In the genomic region with DNA sequence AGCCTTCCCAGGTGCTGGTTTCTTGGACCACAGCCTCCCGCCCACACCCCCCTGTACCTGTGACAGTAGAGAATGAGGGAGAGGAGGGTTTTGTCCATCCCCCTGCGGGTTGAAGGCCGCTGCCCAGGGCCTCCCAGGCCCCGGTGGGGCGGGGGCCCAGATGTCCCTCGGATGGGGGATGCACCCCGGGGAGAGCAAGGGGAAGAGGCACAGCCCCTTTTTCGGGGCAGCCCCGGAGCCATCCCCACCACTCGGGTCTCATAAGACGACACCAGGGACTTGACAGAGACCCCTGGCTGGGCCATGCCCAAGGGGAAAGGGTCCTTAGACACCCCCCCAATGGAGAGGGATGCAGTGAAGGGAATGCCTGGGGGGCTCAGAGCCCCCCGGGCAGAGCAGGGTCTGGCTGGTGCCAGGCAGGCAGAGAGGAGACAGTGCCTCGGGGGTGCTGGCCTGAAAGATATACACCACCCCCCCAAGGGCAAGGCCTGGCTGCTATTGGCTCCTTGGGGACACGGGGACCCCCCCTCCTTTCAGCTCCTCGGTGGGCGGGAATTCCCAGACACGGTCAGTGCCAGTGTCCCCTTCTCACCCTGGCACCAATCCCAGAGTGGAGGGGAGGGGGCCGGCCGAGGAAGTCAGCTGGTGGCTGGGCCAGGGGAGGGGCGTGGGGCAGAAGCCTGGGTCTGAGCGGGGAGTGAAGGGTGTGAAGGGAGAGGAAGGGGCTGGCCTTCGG, we compare ENCODE assay signal across 14 cellular contexts. TPM values are rescaled to one million over a fixed set of nuclear protein-coding genes. Genes with fewer than 3 reads are reported as not detected.
DNase-seq lines count a peak whose midpoint lies in the region; ATAC-seq and TF ChIP-seq lines count a peak whose summit lies in the region.
"Had no signal": no experiment of that assay in that cellular context is flagged by ENCODE, and none has a peak within 500 bp of the region (broad histone marks: within the 10 kb centered on the region; RNA-seq: fewer than 3 reads in every experiment).

No MANE protein-coding gene starts in this region.

- peak overlapping the region in 10 of 11 experiments; percentile 10 to 68 (median 48); a peak in 17 of 22 replicates for H3K9ac ChIP-seq in BLaER1 treated with 17β-estradiol and CSF1 and Interleukin-3, amounts not matched to agents 10 nM and 100 nM

- no TSS peak for BruUV-seq in Calu3 (replicated peaks; lab: Mats Ljungman, UMichigan)

- no peaks in the 10 kb centered on the region for H3K27me3 ChIP-seq in BLaER1 treated with 17β-estradiol and CSF1 and Interleukin-3, amounts not matched to agents 10 nM and 100 nM
- H3K27me3 ChIP-seq in esophagus muscularis mucosa = no peaks in the 10 kb centered on the region
- no peaks in the 10 kb centered on the region for H3K27me3 ChIP-seq in prostate gland (replicated peaks; ENCODE audit: insufficient read depth)
- no peaks in the 10 kb centered on the region for H3K27me3 ChIP-seq in left lung
- H3K27me3 ChIP-seq: gastrocnemius medialis had no signal

- H3K4me3 Mint-ChIP-seq in HFFc6 = no peak overlapping the region
- no peak overlapping the region for H3K4me3 Mint-ChIP-seq in Calu3 (ENCODE audit: low read depth, unreplicated experiment)

- CTCF ChIA-PET in RWPE1 (lab: Yijun Ruan, JAX) (interaction anchor here (0.6 to 1.3 kb wide), 3 partner anchors 12 to 92 kb away, joined by 3 to 8 read pairs (median 3); no protein-coding TSS in a partner anchor), Calu3 (lab: Charles Lee) (interaction anchor here (2.3 kb wide), 1 partner anchor 92 kb away, joined by 10 read pairs; no protein-coding TSS in a partner anchor)

- POLR2A ChIA-PET in RWPE1 (lab: Yijun Ruan, JAX; ENCODE audit: low non-redundant PET) = no interaction called here

- H3K4me1 ChIP-seq in BLaER1 treated with 17β-estradiol and CSF1 and Interleukin-3, amounts not matched to agents 10 nM and 100 nM = peaks cover 64 to 93% (median 76%) of the 10 kb centered on the region in 10 experiments
- peaks cover 36 to 76% (median 67%) of the 10 kb centered on the region in 4 donors for H3K4me1 ChIP-seq in esophagus muscularis mucosa
- H3K4me1 ChIP-seq in prostate gland (replicated peaks) = peaks cover 15% of the 10 kb centered on the region
- peaks cover 1 to 37% of the 10 kb centered on the region in 2 donors for H3K4me1 ChIP-seq in left lung

- H3K36me3 Mint-ChIP-seq in HFFc6 (ENCODE audit: low read depth) (peaks cover 17% of the 10 kb centered on the region; the same call in 1 of the 2 replicates), Calu3 (ENCODE audit: insufficient read depth, unreplicated experiment) (peaks cover 13% of the 10 kb centered on the region)

- 87% methylated on average over 8 of the region's 22 CpGs for WGBS in esophagus muscularis mucosa
- WGBS in prostate gland = 48% methylated on average over 22 of the region's 22 CpGs

- TF ChIP-seq POLR2A in esophagus muscularis mucosa (IDR thresholded peaks at IDR 0.05; ENCODE audit: low read depth) (no peak), prostate gland (IDR thresholded peaks at IDR 0.05) (no peak)

- no peak for TF ChIP-seq EP300 in esophagus muscularis mucosa (IDR thresholded peaks at IDR 0.05)

- H3K9me3 ChIP-seq in BLaER1 treated with 17β-estradiol and CSF1 and Interleukin-3, amounts not matched to agents 10 nM and 100 nM (replicated peaks in 1 of 11) = no peaks in the 10 kb centered on the region
- no peaks in the 10 kb centered on the region for H3K9me3 ChIP-seq in esophagus muscularis mucosa
- H3K9me3 ChIP-seq in prostate gland = no peaks in the 10 kb centered on the region
- H3K9me3 ChIP-seq in left lung = no peaks in the 10 kb centered on the region
- H3K9me3 ChIP-seq: gastrocnemius medialis had no signal

- peaks cover 1% of the 10 kb centered on the region; the same call in 1 of the 2 replicates for H3K27me3 Mint-ChIP-seq in HFFc6 (ENCODE audit: insufficient read depth)
- no peaks in the 10 kb centered on the region for H3K27me3 Mint-ChIP-seq in Calu3 (ENCODE audit: unreplicated experiment)
- H3K27me3 Mint-ChIP-seq: stimulated activated naive B cell treated with anti-CD40 and anti-IgM and Interleukin-4, amounts not matched to agents 10 μg/mL and 1 μg/mL and 100 μg/mL, for 72 hours had no signal

- H3K4me1 Mint-ChIP-seq in HFFc6 (ENCODE audit: low read depth) (peaks cover 24% of the 10 kb centered on the region), Calu3 (ENCODE audit: low read depth, unreplicated experiment) (no peaks in the 10 kb centered on the region)

- H3K9me3 Mint-ChIP-seq in HFFc6 (no peaks in the 10 kb centered on the region), Calu3 (ENCODE audit: low read depth, unreplicated experiment) (no peaks in the 10 kb centered on the region)
- H3K9me3 Mint-ChIP-seq: stimulated activated naive B cell treated with anti-CD40 and anti-IgM and Interleukin-4, amounts not matched to agents 10 μg/mL and 1 μg/mL and 100 μg/mL, for 72 hours had no signal

- no peak overlapping the region for H3K4me3 ChIP-seq in BLaER1 treated with 17β-estradiol and CSF1 and Interleukin-3, amounts not matched to agents 10 nM and 100 nM
- H3K4me3 ChIP-seq in esophagus muscularis mucosa (peak overlapping the region in 3 of 4 donors; percentile 23 to 38 (median 27)), prostate gland (no peak overlapping the region), left lung (no peak overlapping the region)
- H3K4me3 ChIP-seq: gastrocnemius medialis had no signal

- peaks cover 58 to 85% (median 73%) of the 10 kb centered on the region in 11 experiments for H3K36me3 ChIP-seq in BLaER1 treated with 17β-estradiol and CSF1 and Interleukin-3, amounts not matched to agents 10 nM and 100 nM
- H3K36me3 ChIP-seq in esophagus muscularis mucosa = peaks cover 4 to 61% (median 47%) of the 10 kb centered on the region in 4 donors
- H3K36me3 ChIP-seq in prostate gland = no peaks in the 10 kb centered on the region
- H3K36me3 ChIP-seq in left lung = peaks cover 0 to 67% of the 10 kb centered on the region in 2 donors

- no peak for ATAC-seq in left lung
- ATAC-seq: gastrocnemius medialis; stimulated activated naive B cell treated with anti-CD40 and anti-IgM and Interleukin-4, amounts not matched to agents 10 μg/mL and 1 μg/mL and 100 μg/mL, for 72 hours had no signal

- H3K4me2 ChIP-seq in BLaER1 treated with 17β-estradiol and CSF1 and Interleukin-3, amounts not matched to agents 10 nM and 100 nM = peak overlapping the region in 10 of 11 experiments; percentile 36 to 57 (median 44); a peak in 17 of 22 replicates

- DNase-seq in RWPE1 (ENCODE audit: low spot score) (no peak), esophagus muscularis mucosa (ENCODE audit: extremely low spot score) (no peak), prostate gland (ENCODE audit: low spot score) (no peak), HFFc6 (no peak), Calu3 (no peak), left lung (no peak)
- no peak for DNase-seq in stimulated activated CD4-positive, alpha-beta T cell treated with anti-CD3 and anti-CD28 coated beads, Interleukin-2, amount 100 ng/mL, for 48 hours
- DNase-seq: activated CD8-positive, alpha-beta memory T cell treated with anti-CD3 and anti-CD28 coated beads, Interleukin-2, amount 50 U/mL, for 48 hours; activated naive CD4-positive, alpha-beta T cell; gastrocnemius medialis; small intestine; stimulated activated naive B cell treated with anti-CD40 and anti-IgM and Interleukin-4, amounts not matched to agents 10 μg/mL and 1 μg/mL and 100 μg/mL, for 72 hours had no signal

- H3K27ac Mint-ChIP-seq in HFFc6 (no peak overlapping the region), Calu3 (ENCODE audit: unreplicated experiment) (no peak overlapping the region)

- H3K27ac ChIP-seq in BLaER1 treated with 17β-estradiol and CSF1 and Interleukin-3, amounts not matched to agents 10 nM and 100 nM = peak overlapping the region in 6 of 11 experiments; percentile 4 to 48 (median 30); a peak in 8 of 22 replicates
- H3K27ac ChIP-seq in RWPE1 = peak overlapping the region; percentile 67
- H3K27ac ChIP-seq in esophagus muscularis mucosa (replicated peaks in 1 of 4) = peak overlapping the region; percentile 53 to 72 (median 63)
- peak overlapping the region; percentile 75 to 79 for H3K27ac ChIP-seq in prostate gland
- no peak overlapping the region for H3K27ac ChIP-seq in left lung
- H3K27ac ChIP-seq: gastrocnemius medialis had no signal

- peaks cover 56 to 93% (median 72%) of the 10 kb centered on the region in 11 experiments for H4K20me1 ChIP-seq in BLaER1 treated with 17β-estradiol and CSF1 and Interleukin-3, amounts not matched to agents 10 nM and 100 nM

- TF ChIP-seq CTCF in RWPE1 (conservative IDR thresholded peaks at IDR 0.05; ENCODE audit: low read depth) (no peak), esophagus muscularis mucosa (IDR thresholded peaks at IDR 0.05) (no peak), prostate gland (IDR thresholded peaks at IDR 0.05) (no peak), HFFc6 (IDR thresholded peaks at IDR 0.05) (no peak), Calu3 (IDR thresholded peaks at IDR 0.05; ENCODE audit: unreplicated experiment) (no peak), left lung (IDR thresholded peaks at IDR 0.05) (no peak)

- intact Hi-C loops in esophagus muscularis mucosa (cut with DNase I) = loop anchor here (2.0 kb wide), 1 partner anchor 15 kb away; a partner anchor contains a TSS
- intact Hi-C loops in prostate gland (cut with DNase I) = loop anchor here (2.0 to 5.0 kb wide), 2 partner anchors 93 to 224 kb away; a partner anchor contains a TSS
- intact Hi-C loops in Calu3 (cut with micrococcal nuclease; ENCODE audit: unreplicated experiment) = loop anchor here (2.0 kb wide), 1 partner anchor 91 kb away; no protein-coding TSS in a partner anchor
- intact Hi-C loops in left lung (cut with DNase I) = no loop called here

RNA-seq across cellular contexts. Expression of a gene that starts 3.7 kb away (rescaled TPM):
- total RNA-seq in esophagus muscularis mucosa = under 1 TPM in 1 of 4 donors, not detected in 3; 0.78 TPM
- 10 to 100 TPM in 1 of 2 donors, not detected in 1; 11.9 TPM for total RNA-seq in prostate gland
- total RNA-seq in HFFc6 (2021; fragmentation: NEBNext Ultra II Directional; extraction: Animal tissue kit (Norgen Biotek cat#: 25700)) = 1 to 10 TPM in 3 of 6 experiments, under 1 TPM in 3; 0.66 to 1.6 (median 1.0) TPM
- 4.5 and 9.1 TPM in 2 replicates for total RNA-seq in Calu3 (2022)
- total RNA-seq in left lung = 1 to 10 TPM in 1 of 2 donors, under 1 TPM in 1; 0.41 to 1.9 TPM

RNA-seq across cellular contexts. Expression of a gene that starts 11.2 kb away (rescaled TPM):
- total RNA-seq in esophagus muscularis mucosa = 10 to 100 TPM; 26.2 to 51.4 (median 33.1) TPM
- total RNA-seq in prostate gland = 100 to 1,000 TPM in 1 of 2 donors, 10 to 100 TPM in 1; 77.6 to 152 TPM
- 10 to 100 TPM; 50.6 to 54.5 (median 51.7) TPM for total RNA-seq in HFFc6 (2021; fragmentation: NEBNext Ultra II Directional; extraction: Animal tissue kit (Norgen Biotek cat#: 25700))
- 24.4 and 27.3 TPM in 2 replicates for total RNA-seq in Calu3 (2022)
- 10 to 100 TPM; 50.1 to 55.6 TPM for total RNA-seq in left lung

RNA-seq across cellular contexts. Expression of a gene that starts 15.9 kb away (rescaled TPM):
- total RNA-seq in esophagus muscularis mucosa (1 to 10 TPM; 1.7 to 3.2 (median 1.9) TPM), prostate gland (10 to 100 TPM in 1 of 2 donors, under 1 TPM in 1; 0.73 to 16.9 TPM), Calu3 (2022) (0.38 and 0.39 TPM in 2 replicates), left lung (under 1 TPM; 0.50 to 0.55 TPM)
- under 1 TPM; 0.50 to 0.99 (median 0.86) TPM for total RNA-seq in HFFc6 (2021; fragmentation: NEBNext Ultra II Directional; extraction: Animal tissue kit (Norgen Biotek cat#: 25700))
- total RNA-seq: T-helper 2 cell treated with Interferon-gamma antibody and Interleukin-4, amounts not matched to agents 100 ng/mL and 5 ng/mL, for 36 hours had no signal

RNA-seq across cellular contexts. Expression of a gene that starts 31.5 kb away (rescaled TPM):
- total RNA-seq in esophagus muscularis mucosa = 10 to 100 TPM; 24.5 to 35.1 (median 27.0) TPM
- total RNA-seq in prostate gland = 10 to 100 TPM; 44.1 to 60.5 TPM
- total RNA-seq in HFFc6 (2021; fragmentation: NEBNext Ultra II Directional; extraction: Animal tissue kit (Norgen Biotek cat#: 25700)) = 10 to 100 TPM; 22.9 to 33.6 (median 26.5) TPM
- 23.5 and 29.1 TPM in 2 replicates for total RNA-seq in Calu3 (2022)
- total RNA-seq in left lung = 10 to 100 TPM; 22.7 to 27.0 TPM

RNA-seq across cellular contexts. Expression of a gene that starts 38.2 kb away (rescaled TPM):
- total RNA-seq in esophagus muscularis mucosa (10 to 100 TPM; 21.2 to 44.9 (median 40.6) TPM), prostate gland (10 to 100 TPM; 24.2 to 62.8 TPM), Calu3 (2022) (26.1 and 30.6 TPM in 2 replicates), left lung (10 to 100 TPM; 25.0 to 33.0 TPM)
- total RNA-seq in HFFc6 (2021; fragmentation: NEBNext Ultra II Directional; extraction: Animal tissue kit (Norgen Biotek cat#: 25700)) = 10 to 100 TPM; 38.7 to 42.9 (median 41.2) TPM

Comparison
In these comparisons a context has a peak if more than half of its experiments do, and no peak if none do; other contexts are left out.
1. H3K27ac ChIP-seq: peak in BLaER1 treated with 17β-estradiol and CSF1 and Interleukin-3, amounts not matched to agents 10 nM and 100 nM (6 of 11), RWPE1 (single experiment), esophagus muscularis mucosa (4 of 4) and prostate gland (2 of 2); none in left lung (0 of 2).
2. H3K4me3 ChIP-seq: peak in esophagus muscularis mucosa (3 of 4); none in BLaER1 treated with 17β-estradiol and CSF1 and Interleukin-3, amounts not matched to agents 10 nM and 100 nM (0 of 10), prostate gland (0 of 2) and left lung (0 of 2).
3. intact Hi-C loops: an anchor here in esophagus muscularis mucosa (2.0 kb wide), prostate gland (2.0 to 5.0 kb wide) and Calu3 (2.0 kb wide); none called in left lung.